Comparison of ENCODE assay signal across 24 cellular contexts in genomic region chr9:4566806-4567205, GRCh38.
"Had no signal": no experiment of that assay in that cellular context is flagged by ENCODE, and none has a peak within 500 bp of the region (broad histone marks: within the 10 kb centered on the region; RNA-seq: fewer than 3 reads in every experiment).

No MANE protein-coding gene starts in this region.

- H3K27me3 Mint-ChIP-seq: T-helper 17 cell had no signal

- H3K36me3 Mint-ChIP-seq: activated naive CD8-positive, alpha-beta T cell treated with anti-CD3 and anti-CD28 coated beads, Interleukin-2, amount 10 ng/mL, durations not matched to agents 7 days and 5 days had no signal

- H3K4me3 Mint-ChIP-seq: activated CD8-positive, alpha-beta T cell treated with anti-CD3 and anti-CD28 coated beads, Interleukin-2, amount 10 ng/mL, durations not matched to agents 7 days and 5 days; activated naive CD8-positive, alpha-beta T cell treated with anti-CD3 and anti-CD28 coated beads, Interleukin-2, amount 10 ng/mL, durations not matched to agents 7 days and 5 days; T-helper 17 cell; WTC11 had no signal

- H3K27ac Mint-ChIP-seq: activated CD8-positive, alpha-beta T cell treated with anti-CD3 and anti-CD28 coated beads, Interleukin-2, amount 10 ng/mL, durations not matched to agents 7 days and 5 days; activated naive CD8-positive, alpha-beta T cell treated with anti-CD3 and anti-CD28 coated beads, Interleukin-2, amount 10 ng/mL, durations not matched to agents 7 days and 5 days; T-helper 17 cell; WTC11 had no signal

- ATAC-seq: activated CD8-positive, alpha-beta T cell treated with anti-CD3 and anti-CD28 coated beads, Interleukin-2, amount 10 ng/mL, durations not matched to agents 7 days and 5 days; K562; T-helper 17 cell; WTC11 had no signal

- H3K4me1 Mint-ChIP-seq: WTC11 had no signal

- DNase-seq: activated CD4-positive, alpha-beta T cell treated with anti-CD3 and anti-CD28 coated beads for 48 hours; activated CD4-positive, alpha-beta T cell treated with anti-CD3 and anti-CD28 coated beads, Interleukin-2, amount 50 U/mL, for 4 hours; activated CD4-positive, CD25-positive, alpha-beta regulatory T cell treated with anti-CD3 and anti-CD28 coated beads, Interleukin-2, amount 50 U/mL, for 72 hours; activated CD8-positive, alpha-beta memory T cell treated with anti-CD3 and anti-CD28 coated beads, Interleukin-2, amount 50 U/mL, for 48 hours; activated CD8-positive, alpha-beta T cell treated with anti-CD3 and anti-CD28 coated beads, Interleukin-2, amount 10 ng/mL, durations not matched to agents 7 days and 5 days; activated naive CD4-positive, alpha-beta T cell treated with anti-CD3 and anti-CD28 coated beads, Interleukin-2, amount 50 U/mL, for 16 hours; activated naive CD8-positive, alpha-beta T cell treated with anti-CD3 and anti-CD28 coated beads, Interleukin-2, amount 10 ng/mL, durations not matched to agents 7 days and 5 days; activated T-cell treated with anti-CD3 and anti-CD28 coated beads, Interleukin-2, amount 50 U/mL, for 1 hour; adrenal gland; Karpas-422; NCI-H1105 treated with DMSO at 0.1 percent for 48 hours; NCI-H1436 treated with DMSO at 0.1 percent for 48 hours; NCI-H187 treated with DMSO at 0.1 percent for 48 hours; NCI-H2081 treated with DMSO at 0.1 percent for 48 hours; NCI-H2171 treated with DMSO at 0.1 percent for 48 hours; NCI-H345; NCI-H510A treated with DMSO at 0.1 percent for 48 hours; NCI-H69; Peyer's patch; SHP77 treated with DMSO at 0.1 percent for 48 hours; T-helper 17 cell; T-helper 9 cell had no signal
